Comparison of ENCODE assay signal across 1 cellular context in the genomic region with DNA sequence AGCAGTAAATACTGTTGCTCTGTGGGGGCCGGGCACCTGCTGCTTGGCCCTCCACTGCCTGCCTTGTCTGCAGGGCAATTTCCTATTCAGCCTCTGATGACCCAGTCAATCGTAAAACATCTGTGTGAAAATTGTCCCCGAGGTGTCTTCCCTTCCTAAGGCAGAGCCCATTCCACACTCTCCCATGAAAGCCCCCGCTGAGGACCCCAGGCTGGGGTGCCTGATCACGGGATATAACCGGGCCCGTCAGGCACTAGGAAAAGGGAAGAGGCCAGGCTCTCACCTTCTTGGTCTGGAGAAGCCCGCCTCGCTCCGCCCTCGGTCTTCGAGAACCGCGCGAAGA.
TF ChIP-seq lines count a peak whose summit lies in the region.

No MANE protein-coding gene starts in this region.

TF ChIP-seq in GM23338, 12 proteins besides CTCF, POLR2A, EP300 and RAD21 (continued from another document):
- TF ChIP-seq, protein P1, sequence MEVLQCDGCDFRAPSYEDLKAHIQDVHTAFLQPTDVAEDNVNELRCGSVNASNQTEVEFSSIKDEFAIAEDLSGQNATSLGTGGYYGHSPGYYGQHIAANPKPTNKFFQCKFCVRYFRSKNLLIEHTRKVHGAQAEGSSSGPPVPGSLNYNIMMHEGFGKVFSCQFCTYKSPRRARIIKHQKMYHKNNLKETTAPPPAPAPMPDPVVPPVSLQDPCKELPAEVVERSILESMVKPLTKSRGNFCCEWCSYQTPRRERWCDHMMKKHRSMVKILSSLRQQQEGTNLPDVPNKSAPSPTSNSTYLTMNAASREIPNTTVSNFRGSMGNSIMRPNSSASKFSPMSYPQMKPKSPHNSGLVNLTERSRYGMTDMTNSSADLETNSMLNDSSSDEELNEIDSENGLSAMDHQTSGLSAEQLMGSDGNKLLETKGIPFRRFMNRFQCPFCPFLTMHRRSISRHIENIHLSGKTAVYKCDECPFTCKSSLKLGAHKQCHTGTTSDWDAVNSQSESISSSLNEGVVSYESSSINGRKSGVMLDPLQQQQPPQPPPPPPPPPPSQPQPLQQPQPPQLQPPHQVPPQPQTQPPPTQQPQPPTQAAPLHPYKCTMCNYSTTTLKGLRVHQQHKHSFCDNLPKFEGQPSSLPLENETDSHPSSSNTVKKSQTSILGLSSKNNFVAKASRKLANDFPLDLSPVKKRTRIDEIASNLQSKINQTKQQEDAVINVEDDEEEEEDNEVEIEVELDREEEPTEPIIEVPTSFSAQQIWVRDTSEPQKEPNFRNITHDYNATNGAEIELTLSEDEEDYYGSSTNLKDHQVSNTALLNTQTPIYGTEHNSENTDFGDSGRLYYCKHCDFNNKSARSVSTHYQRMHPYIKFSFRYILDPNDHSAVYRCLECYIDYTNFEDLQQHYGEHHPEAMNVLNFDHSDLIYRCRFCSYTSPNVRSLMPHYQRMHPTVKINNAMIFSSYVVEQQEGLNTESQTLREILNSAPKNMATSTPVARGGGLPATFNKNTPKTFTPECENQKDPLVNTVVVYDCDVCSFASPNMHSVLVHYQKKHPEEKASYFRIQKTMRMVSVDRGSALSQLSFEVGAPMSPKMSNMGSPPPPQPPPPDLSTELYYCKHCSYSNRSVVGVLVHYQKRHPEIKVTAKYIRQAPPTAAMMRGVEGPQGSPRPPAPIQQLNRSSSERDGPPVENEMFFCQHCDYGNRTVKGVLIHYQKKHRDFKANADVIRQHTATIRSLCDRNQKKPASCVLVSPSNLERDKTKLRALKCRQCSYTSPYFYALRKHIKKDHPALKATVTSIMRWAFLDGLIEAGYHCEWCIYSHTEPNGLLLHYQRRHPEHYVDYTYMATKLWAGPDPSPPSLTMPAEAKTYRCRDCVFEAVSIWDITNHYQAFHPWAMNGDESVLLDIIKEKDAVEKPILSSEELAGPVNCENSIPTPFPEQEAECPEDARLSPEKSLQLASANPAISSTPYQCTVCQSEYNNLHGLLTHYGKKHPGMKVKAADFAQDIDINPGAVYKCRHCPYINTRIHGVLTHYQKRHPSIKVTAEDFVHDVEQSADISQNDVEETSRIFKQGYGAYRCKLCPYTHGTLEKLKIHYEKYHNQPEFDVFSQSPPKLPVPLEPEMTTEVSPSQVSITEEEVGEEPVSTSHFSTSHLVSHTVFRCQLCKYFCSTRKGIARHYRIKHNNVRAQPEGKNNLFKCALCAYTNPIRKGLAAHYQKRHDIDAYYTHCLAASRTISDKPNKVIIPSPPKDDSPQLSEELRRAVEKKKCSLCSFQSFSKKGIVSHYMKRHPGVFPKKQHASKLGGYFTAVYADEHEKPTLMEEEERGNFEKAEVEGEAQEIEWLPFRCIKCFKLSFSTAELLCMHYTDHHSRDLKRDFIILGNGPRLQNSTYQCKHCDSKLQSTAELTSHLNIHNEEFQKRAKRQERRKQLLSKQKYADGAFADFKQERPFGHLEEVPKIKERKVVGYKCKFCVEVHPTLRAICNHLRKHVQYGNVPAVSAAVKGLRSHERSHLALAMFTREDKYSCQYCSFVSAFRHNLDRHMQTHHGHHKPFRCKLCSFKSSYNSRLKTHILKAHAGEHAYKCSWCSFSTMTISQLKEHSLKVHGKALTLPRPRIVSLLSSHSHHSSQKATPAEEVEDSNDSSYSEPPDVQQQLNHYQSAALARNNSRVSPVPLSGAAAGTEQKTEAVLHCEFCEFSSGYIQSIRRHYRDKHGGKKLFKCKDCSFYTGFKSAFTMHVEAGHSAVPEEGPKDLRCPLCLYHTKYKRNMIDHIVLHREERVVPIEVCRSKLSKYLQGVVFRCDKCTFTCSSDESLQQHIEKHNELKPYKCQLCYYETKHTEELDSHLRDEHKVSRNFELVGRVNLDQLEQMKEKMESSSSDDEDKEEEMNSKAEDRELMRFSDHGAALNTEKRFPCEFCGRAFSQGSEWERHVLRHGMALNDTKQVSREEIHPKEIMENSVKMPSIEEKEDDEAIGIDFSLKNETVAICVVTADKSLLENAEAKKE (CRISPR knock-in tag; IDR thresholded peaks at IDR 0.05) = no peak
- no peak for TF ChIP-seq JUNB (IDR thresholded peaks at IDR 0.05; ENCODE audit: unreplicated experiment)
- no peak for TF ChIP-seq POLR2AphosphoS5 (IDR thresholded peaks at IDR 0.05; ENCODE audit: low read depth)
